ENCODE assay signal across 22 cellular contexts in genomic region chr4:128973384-128973783, GRCh38.
"Had no signal": no experiment of that assay in that cellular context is flagged by ENCODE, and none has a peak within 500 bp of the region (broad histone marks: within the 10 kb centered on the region; RNA-seq: fewer than 3 reads in every experiment).

No MANE protein-coding gene starts in this region.

- H2AFZ ChIP-seq: PC-9 had no signal

- H3K4me3 ChIP-seq: PC-9, Peyer's patch, SJSA1, SK-N-MC had no signal

- H3K27ac ChIP-seq: KMS-11, PC-9, Peyer's patch, SJSA1 had no signal

- H3K27me3 ChIP-seq: Peyer's patch, SJSA1 had no signal

- H3K4me2 ChIP-seq: KMS-11, PC-9 had no signal

- DNase-seq: IMR-90; Kasumi-1; MM.1S; NCI-H1436; NCI-H187; NCI-H2029; NCI-H2081 treated with DMSO at 0.1 percent for 48 hours; NCI-H2171 treated with DMSO at 0.1 percent for 48 hours; NCI-H345; NCI-H510A treated with DMSO at 0.1 percent for 48 hours; NCI-H526; NCI-H748 treated with DMSO at 0.1 percent for 48 hours; NK-92 treated with Interleukin-12 subunit alpha and Interleukin-12 subunit beta, amount 100 ng/mL, for 24 hours; OCI-M1; PC-9; Peyer's patch; Right ventricle myocardium superior; RPMI8226; SIG-M5 had no signal

- H3K36me3 ChIP-seq: Peyer's patch had no signal

- H3K9me3 ChIP-seq: Peyer's patch, SJSA1 had no signal

- H3K9ac ChIP-seq: KMS-11 had no signal

- H3K4me1 ChIP-seq: Peyer's patch, SJSA1 had no signal
